ENCODE assay signal across 13 cellular contexts in genomic region chr6:140806431-140806830, GRCh38.
"Had no signal": no experiment of that assay in that cellular context is flagged by ENCODE, and none has a peak within 500 bp of the region (broad histone marks: within the 10 kb centered on the region; RNA-seq: fewer than 3 reads in every experiment).

No MANE protein-coding gene starts in this region.

- DNase-seq: activated CD4-positive, alpha-beta memory T cell treated with anti-CD3 and anti-CD28 coated beads for 36 hours; activated naive CD4-positive, alpha-beta T cell; activated T-cell treated with anti-CD3 and anti-CD28 coated beads, Interleukin-2, amount 50 U/mL, for 48 hours; aorta; gastrocnemius medialis; heart right ventricle; kidney; ovary; stimulated activated CD4-positive, alpha-beta T cell treated with anti-CD3 and anti-CD28 coated beads, Interleukin-15, amount 100 ng/mL, for 24 hours; stimulated activated CD4-positive, alpha-beta T cell treated with anti-CD3 and anti-CD28 coated beads, Interleukin-4, amount 100 ng/mL, for 4 hours; stomach; T1000; uterus had no signal

- H3K27me3 ChIP-seq: gastrocnemius medialis, heart right ventricle, ovary, stomach, uterus had no signal

- H3K27ac ChIP-seq: gastrocnemius medialis, heart right ventricle, ovary, stomach, uterus had no signal

- H3K36me3 ChIP-seq: gastrocnemius medialis, heart right ventricle, ovary, stomach, uterus had no signal

- H3K9me3 ChIP-seq: gastrocnemius medialis, ovary, uterus had no signal

- H3K4me3 ChIP-seq: gastrocnemius medialis, heart right ventricle, ovary, stomach, uterus had no signal

- H3K4me1 ChIP-seq: gastrocnemius medialis, stomach, uterus had no signal
